8 cellular contexts compared by ENCODE assay signal in the genomic region with DNA sequence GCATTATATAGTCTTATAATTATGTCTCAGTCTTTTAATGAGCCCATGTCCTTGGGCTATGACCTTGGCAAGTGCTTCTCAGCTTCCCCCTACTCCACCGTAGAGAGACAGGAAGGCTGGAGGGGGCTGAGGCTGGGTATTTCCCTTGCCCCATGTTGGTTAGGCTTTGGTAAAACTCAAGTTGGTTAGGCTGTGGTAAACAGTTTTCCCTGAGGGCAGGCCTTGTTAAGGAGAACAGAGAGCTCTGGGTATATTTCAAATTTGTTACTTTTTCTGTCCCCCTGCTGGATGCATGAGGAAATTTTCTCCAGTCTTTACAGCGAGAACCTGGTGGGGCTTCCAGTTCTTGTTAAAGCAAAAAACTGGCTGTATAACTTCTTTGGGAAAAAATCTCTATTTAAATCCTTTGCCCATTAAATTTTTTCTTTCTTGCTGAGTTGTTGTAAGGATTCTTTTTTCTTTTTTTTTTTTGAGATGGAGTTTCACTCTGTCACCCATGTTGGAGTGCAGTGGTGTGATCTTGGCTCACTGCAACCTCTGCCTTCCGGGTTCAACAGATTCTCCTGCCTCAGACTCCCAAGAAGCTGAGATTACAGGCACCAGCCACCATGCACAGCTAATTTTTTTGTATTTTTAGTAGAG. TPM values are rescaled to one million over a fixed set of nuclear protein-coding genes. Genes with fewer than 3 reads are reported as not detected.
DNase-seq lines count a peak whose midpoint lies in the region; ATAC-seq and TF ChIP-seq lines count a peak whose summit lies in the region.

No MANE protein-coding gene starts in this region.

- no peak overlapping the region for H2AK5ac ChIP-seq in trophoblast cell (ENCODE audit: low read length)

- no peaks in the 10 kb centered on the region for H3K27me3 ChIP-seq in trophoblast cell (ENCODE audit: insufficient read depth, low read length)

- H3K23ac ChIP-seq in trophoblast cell (ENCODE audit: low read length), result no peak overlapping the region

- H3K27ac ChIP-seq in trophoblast cell (ENCODE audit: low read depth, low read length), result no peak overlapping the region

- CTCF ChIA-PET in T-cell (lab: Charles Lee), result interaction anchor here (0.6 to 2.8 kb wide), 19 partner anchors 9 to 289 kb away, joined by 3 to 24 read pairs (median 3); a partner anchor contains a TSS

- no peak overlapping the region for H2AFZ ChIP-seq in trophoblast cell (ENCODE audit: insufficient read depth, low read length, poor library complexity)

- POLR2A ChIA-PET in T-cell (lab: Charles Lee), result interaction anchor here in 1 of 2 donors (0.6 kb wide), 1 partner anchor 75 kb away, joined by 4 read pairs; no protein-coding TSS in a partner anchor

- no peak overlapping the region for H4K91ac ChIP-seq in trophoblast cell (ENCODE audit: low read depth, low read length)

- no peaks in the 10 kb centered on the region for H3K79me1 ChIP-seq in trophoblast cell (ENCODE audit: low read length)

- H3K27me3 Mint-ChIP-seq in T-cell, result no peaks in the 10 kb centered on the region

- TF ChIP-seq CTCF in epithelial cell of esophagus (IDR thresholded peaks at IDR 0.05; ENCODE audit: insufficient read depth, low read depth, low read length, missing control alignments), result peak; percentile 51

- H3K14ac ChIP-seq in trophoblast cell (ENCODE audit: low read length), result no peak overlapping the region

- no peaks in the 10 kb centered on the region for H3K9me3 ChIP-seq in trophoblast cell (ENCODE audit: insufficient read depth, low read depth, low read length)

- no peaks in the 10 kb centered on the region for H3K36me3 Mint-ChIP-seq in T-cell

- H3K4me3 ChIP-seq in epithelial cell of esophagus (ENCODE audit: low read length), result no peak overlapping the region
- H3K4me3 ChIP-seq in trophoblast cell (ENCODE audit: low read depth, low read length), result no peak overlapping the region

- no peaks in the 10 kb centered on the region for H3K79me2 ChIP-seq in trophoblast cell (ENCODE audit: control insufficient read depth, insufficient read depth, low read length, poor library complexity)

- peaks cover 62 to 75% (median 64%) of the 10 kb centered on the region in 3 donors for H3K4me1 Mint-ChIP-seq in T-cell

- WGBS in trophoblast cell (ENCODE audit: extremely low coverage, insufficient coverage, insufficient read length), result no CpG with 5 or more reads among the region's 3 CpGs

- no peak overlapping the region for H3K4me3 Mint-ChIP-seq in T-cell

- ATAC-seq in HG03139 (IDR thresholded peaks at IDR 0.05; ENCODE audit: unreplicated experiment) (peak; percentile 75), T-cell (replicated peaks in 1 of 4) (peak; percentile 60 to 84 (median 68)), HG03469 (IDR thresholded peaks at IDR 0.05; ENCODE audit: unreplicated experiment) (no peak), GM21515 (IDR thresholded peaks at IDR 0.05; ENCODE audit: unreplicated experiment) (no peak)

- peak overlapping the region; percentile 74 to 81 for H3K27ac Mint-ChIP-seq in T-cell

- no peak overlapping the region for H3K18ac ChIP-seq in trophoblast cell (ENCODE audit: low read length)

- H2BK5ac ChIP-seq in trophoblast cell (ENCODE audit: low read depth, low read length, poor library complexity), result no peak overlapping the region

- H2BK12ac ChIP-seq in trophoblast cell (ENCODE audit: low read length), result no peak overlapping the region

- DNase-seq in activated T-cell treated with anti-CD3 and anti-CD28 coated beads for 4 hours (peak; percentile 17), T-cell (peak in 10 of 34 experiments; percentile 12 to 41 (median 26)), epithelial cell of esophagus (ENCODE audit: low read depth) (peak; percentile 30), trophoblast cell (peak; percentile 22 to 74)
- DNase-seq in activated T-cell treated with anti-CD3 and anti-CD28 coated beads, Interleukin-2, amount 50 U/mL, for 1 hour, result no peak

- H4K12ac ChIP-seq in trophoblast cell (ENCODE audit: low read depth, low read length), result no peak overlapping the region

- no peak overlapping the region for H2BK120ac ChIP-seq in trophoblast cell (ENCODE audit: insufficient read depth, low read length, poor library complexity)

- H3K36me3 ChIP-seq in trophoblast cell (ENCODE audit: control insufficient read depth in 1 of 2, insufficient read depth in 2 of 2, low read length in 2 of 2), result no peaks in the 10 kb centered on the region

- no peak overlapping the region for H3K9ac ChIP-seq in trophoblast cell (ENCODE audit: low read length)

- H3K4ac ChIP-seq in trophoblast cell (ENCODE audit: low read depth, low read length), result no peak overlapping the region

- H3K4me2 ChIP-seq in trophoblast cell (ENCODE audit: low read length), result no peak overlapping the region

- no peaks in the 10 kb centered on the region for H3K4me1 ChIP-seq in trophoblast cell (ENCODE audit: control insufficient read depth in 1 of 2, insufficient read depth in 2 of 2, low read length in 2 of 2)

- peaks cover 0 to 3% (median 0%) of the 10 kb centered on the region in 3 donors for H3K9me3 Mint-ChIP-seq in T-cell

- no peak overlapping the region for H4K8ac ChIP-seq in trophoblast cell (ENCODE audit: low read depth, low read length)

RNA-seq across cellular contexts. Expression of a gene that starts 12.2 kb away (rescaled TPM):
- total RNA-seq in T-cell, result 10 to 100 TPM in 3 of 5 donors, 1 to 10 TPM in 2; 4.9 to 14.8 (median 10.4) TPM
- 1.7 and 1.9 TPM in 2 replicates for polyA plus RNA-seq in trophoblast cell (2013)

RNA-seq across cellular contexts. Expression of a gene that starts 15.3 kb away (rescaled TPM):
- 10 to 100 TPM; 12.1 to 33.1 (median 30.2) TPM for total RNA-seq in T-cell
- 49.7 and 53.2 TPM in 2 replicates for polyA plus RNA-seq in trophoblast cell (2013)

RNA-seq across cellular contexts. Expression of a gene that starts 48.6 kb away (rescaled TPM):
- 100 to 1,000 TPM in 3 of 5 donors, 10 to 100 TPM in 2; 67.4 to 168 (median 132) TPM for total RNA-seq in T-cell
- polyA plus RNA-seq in trophoblast cell (2013), result 116 and 121 TPM in 2 replicates

RNA-seq across cellular contexts. Expression of a gene that starts 55.8 kb away (rescaled TPM):
- total RNA-seq in T-cell, result 100 to 1,000 TPM in 4 of 5 donors, 10 to 100 TPM in 1; 99.4 to 152 (median 144) TPM
- polyA plus RNA-seq in trophoblast cell (2013), result 182 and 188 TPM in 2 replicates

Comparison
In these comparisons a context has a peak if more than half of its experiments do, and no peak if none do; other contexts are left out.
1. ATAC-seq: peak in HG03139 (single experiment) and T-cell (4 of 4); none in HG03469 (single experiment) and GM21515 (single experiment).